In genomic region chr16:1775006-1775845, GRCh38 we compare ENCODE assay signal across 14 cellular contexts. TPM values are rescaled to one million over a fixed set of nuclear protein-coding genes. Genes with fewer than 3 reads are reported as not detected.
A peak's percentile ranks its signal among the peaks of the same experiment; 100 is the strongest.
DNase-seq lines count a peak whose midpoint lies in the region; ATAC-seq and TF ChIP-seq lines count a peak whose summit lies in the region.
"Had no signal": no experiment of that assay in that cellular context is flagged by ENCODE, and none has a peak within 500 bp of the region (broad histone marks: within the 10 kb centered on the region; RNA-seq: fewer than 3 reads in every experiment).

No MANE protein-coding gene starts in this region.

- no peaks in the 10 kb centered on the region for H3K9me3 ChIP-seq in hepatocyte (ENCODE audit: low read depth)
- H3K9me3 ChIP-seq: left lung had no signal

- peaks cover 26% of the 10 kb centered on the region for H3K4me1 ChIP-seq in hepatocyte (ENCODE audit: insufficient read depth)

- peak overlapping the region in 1 of 2 donors; percentile 83 for H3K27ac Mint-ChIP-seq in stimulated activated naive CD8-positive, alpha-beta T cell treated with anti-CD3 and anti-CD28 coated beads, Interleukin-15, amount 100 ng/mL, for 72 hours
- H3K27ac Mint-ChIP-seq: stimulated activated naive CD8-positive, alpha-beta T cell treated with anti-CD3 and anti-CD28 coated beads, Interleukin-15, Interleukin-2, amounts not matched to agents 100 ng/mL and 50 ng/mL, for 24 hours had no signal

- peaks cover 25% of the 10 kb centered on the region for H3K4me1 Mint-ChIP-seq in stimulated activated naive CD8-positive, alpha-beta T cell treated with anti-CD3 and anti-CD28 coated beads, Interleukin-15, amount 100 ng/mL, for 72 hours

- no peaks in the 10 kb centered on the region for H3K9me2 ChIP-seq in hepatocyte (replicated peaks; ENCODE audit: insufficient read depth)

- H3K9me3 Mint-ChIP-seq in stimulated activated naive CD8-positive, alpha-beta T cell treated with anti-CD3 and anti-CD28 coated beads, Interleukin-15, amount 100 ng/mL, for 72 hours = no peaks in the 10 kb centered on the region
- H3K9me3 Mint-ChIP-seq: stimulated activated naive CD8-positive, alpha-beta T cell treated with anti-CD3 and anti-CD28 coated beads, Interleukin-15, Interleukin-2, amounts not matched to agents 100 ng/mL and 50 ng/mL, for 24 hours had no signal

- no peaks in the 10 kb centered on the region for H3K27me3 ChIP-seq in hepatocyte
- H3K27me3 ChIP-seq: left lung had no signal

- no peak for TF ChIP-seq CTCF in VCaP (conservative IDR thresholded peaks at IDR 0.05)
- TF ChIP-seq CTCF in hepatocyte (IDR thresholded peaks at IDR 0.05; ENCODE audit: poor library complexity) = no peak

- no peak overlapping the region for H3K4me3 ChIP-seq in hepatocyte

- no peak for DNase-seq in stimulated activated naive CD8-positive, alpha-beta T cell treated with anti-CD3 and anti-CD28 coated beads, Interleukin-15, amount 100 ng/mL, for 72 hours
- no peak for DNase-seq in stimulated activated naive CD8-positive, alpha-beta T cell treated with anti-CD3 and anti-CD28 coated beads, Interleukin-15, Interleukin-2, amounts not matched to agents 100 U/mL and 50 U/mL, for 24 hours
- no peak for DNase-seq in hepatocyte (ENCODE audit: low spot score)
- DNase-seq in SHP77 treated with DMSO at 0.1 percent for 48 hours (lab: John Stamatoyannopoulos, UW) = no peak
- no peak for DNase-seq in NCI-H748 treated with DMSO at 0.1 percent for 48 hours (lab: John Stamatoyannopoulos, UW)
- DNase-seq: left lung; NCI-H345; stimulated activated CD4-positive, alpha-beta T cell treated with anti-CD3 and anti-CD28 coated beads, Interleukin-4, amount 100 ng/mL, for 1 hour; T1000 had no signal

- peaks cover 35% of the 10 kb centered on the region for H3K79me2 ChIP-seq in hepatocyte

- H3K27ac ChIP-seq in VCaP (peak overlapping the region; percentile 88; the same call in 1 of the 2 replicates), hepatocyte (no peak overlapping the region)

- peak overlapping the region; percentile 100 for H3K4me2 ChIP-seq in hepatocyte

- no peaks in the 10 kb centered on the region for H3K36me3 ChIP-seq in hepatocyte (replicated peaks; ENCODE audit: insufficient read depth, low read depth)

- peak overlapping the region; percentile 37 to 96 for H3K4me3 Mint-ChIP-seq in stimulated activated naive CD8-positive, alpha-beta T cell treated with anti-CD3 and anti-CD28 coated beads, Interleukin-15, amount 100 ng/mL, for 72 hours
- H3K4me3 Mint-ChIP-seq: CD14-positive monocyte had no signal

- H4K20me1 ChIP-seq in hepatocyte (ENCODE audit: insufficient read depth, poor library complexity, severe bottlenecking) = peaks cover 20% of the 10 kb centered on the region

- WGBS in hepatocyte (ENCODE audit: low lambda C conversion rate, missing lambda C conversion rate) = 97% methylated on average over 30 of the region's 30 CpGs

- ATAC-seq in stimulated activated naive CD8-positive, alpha-beta T cell treated with anti-CD3 and anti-CD28 coated beads, Interleukin-15, amount 100 ng/mL, for 72 hours = no peak
- no peak for ATAC-seq in stimulated activated naive CD8-positive, alpha-beta T cell treated with anti-CD3 and anti-CD28 coated beads, Interleukin-15, Interleukin-2, amounts not matched to agents 100 U/mL and 50 U/mL, for 24 hours
- ATAC-seq in HG03175 (IDR thresholded peaks at IDR 0.05; ENCODE audit: unreplicated experiment) (no peak), HG02852 (IDR thresholded peaks at IDR 0.05; ENCODE audit: unreplicated experiment) (no peak)
- ATAC-seq: left lung had no signal

- no peak overlapping the region for H2AFZ ChIP-seq in hepatocyte

- H3K27me3 Mint-ChIP-seq in stimulated activated naive CD8-positive, alpha-beta T cell treated with anti-CD3 and anti-CD28 coated beads, Interleukin-15, amount 100 ng/mL, for 72 hours = no peaks in the 10 kb centered on the region
- H3K27me3 Mint-ChIP-seq: stimulated activated naive CD8-positive, alpha-beta T cell treated with anti-CD3 and anti-CD28 coated beads, Interleukin-15, Interleukin-2, amounts not matched to agents 100 ng/mL and 50 ng/mL, for 24 hours had no signal

RNA-seq across cellular contexts. Expression of gene MRPS34, which starts 2.3 kb away (rescaled TPM):
- 115 and 116 TPM in 2 replicates for total RNA-seq in hepatocyte
- 155 TPM in 2 replicates for polyA plus RNA-seq in hepatocyte

RNA-seq across cellular contexts. Expression of gene EME2, which starts 2.6 kb away (rescaled TPM):
- total RNA-seq in hepatocyte = 12.0 and 17.7 TPM in 2 replicates
- 20.8 and 28.2 TPM in 2 replicates for polyA plus RNA-seq in hepatocyte

RNA-seq across cellular contexts. Expression of gene NME3, which starts 3.9 kb away (rescaled TPM):
- total RNA-seq in hepatocyte = 34.8 and 51.7 TPM in 2 replicates
- polyA plus RNA-seq in hepatocyte = 86.6 and 104 TPM in 2 replicates

RNA-seq across cellular contexts. Expression of gene SPSB3, which starts 7.1 kb away (rescaled TPM):
- 34.4 and 38.8 TPM in 2 replicates for total RNA-seq in hepatocyte
- polyA plus RNA-seq in hepatocyte = 64.6 and 76.4 TPM in 2 replicates

RNA-seq across cellular contexts. Expression of gene NUBP2, which starts 7.5 kb away (rescaled TPM):
- 72.7 and 85.4 TPM in 2 replicates for total RNA-seq in hepatocyte
- polyA plus RNA-seq in hepatocyte = 92.9 and 101 TPM in 2 replicates
